In genomic region chr15:31805090-31805662, GRCh38 we compare ENCODE assay signal across 15 cellular contexts.
A peak's percentile ranks its signal among the peaks of the same experiment; 100 is the strongest.
DNase-seq lines count a peak whose midpoint lies in the region; ATAC-seq and TF ChIP-seq lines count a peak whose summit lies in the region.
"Had no signal": no experiment of that assay in that cellular context is flagged by ENCODE, and none has a peak within 500 bp of the region (broad histone marks: within the 10 kb centered on the region; RNA-seq: fewer than 3 reads in every experiment).

No MANE protein-coding gene starts in this region.

- 67% methylated on average over 5 of the region's 5 CpGs for WGBS in right cardiac atrium

- H3K27me3 ChIP-seq in right atrium auricular region (no peaks in the 10 kb centered on the region), right cardiac atrium (ENCODE audit: control insufficient read depth, insufficient read depth) (no peaks in the 10 kb centered on the region)
- H3K27me3 ChIP-seq: BLaER1 treated with 17β-estradiol and CSF1 and Interleukin-3, amounts not matched to agents 10 nM and 100 nM had no signal

- H3K4me3 ChIP-seq in right atrium auricular region (no peak overlapping the region), right cardiac atrium (ENCODE audit: low read length) (no peak overlapping the region)
- H3K4me3 ChIP-seq: BLaER1 treated with 17β-estradiol and CSF1 and Interleukin-3, amounts not matched to agents 10 nM and 100 nM; GM23248; HAP-1 had no signal

- H3K9me3 ChIP-seq in right atrium auricular region = no peaks in the 10 kb centered on the region
- H3K9me3 ChIP-seq in right cardiac atrium (ENCODE audit: control insufficient read depth, low read length) = no peaks in the 10 kb centered on the region
- H3K9me3 ChIP-seq: BLaER1 treated with 17β-estradiol and CSF1 and Interleukin-3, amounts not matched to agents 10 nM and 100 nM; HAP-1 had no signal

- intact Hi-C loops in Right ventricle myocardium inferior (cut with DNase I) = no loop called here
- intact Hi-C loops in left ventricle myocardium superior (cut with micrococcal nuclease) = no loop called here
- intact Hi-C loops in right cardiac atrium (cut with DNase I) = no loop called here

- H3K27ac ChIP-seq in right atrium auricular region (no peak overlapping the region), right cardiac atrium (ENCODE audit: low read length) (no peak overlapping the region)
- H3K27ac ChIP-seq: BLaER1 treated with 17β-estradiol and CSF1 and Interleukin-3, amounts not matched to agents 10 nM and 100 nM; GM23248 had no signal

- ATAC-seq in Right ventricle myocardium inferior = peak; percentile 40
- peak; percentile 43 for ATAC-seq in left ventricle myocardium superior
- ATAC-seq in right cardiac atrium = no peak
- ATAC-seq: CD8-positive, alpha-beta T cell had no signal

- no peaks in the 10 kb centered on the region for H3K36me3 ChIP-seq in right atrium auricular region
- H3K36me3 ChIP-seq: BLaER1 treated with 17β-estradiol and CSF1 and Interleukin-3, amounts not matched to agents 10 nM and 100 nM; HAP-1 had no signal

- TF ChIP-seq CTCF in right atrium auricular region (IDR thresholded peaks at IDR 0.05) = no peak

- no peak for DNase-seq in Right ventricle myocardium inferior (ENCODE audit: missing footprints)
- no peak for DNase-seq in right atrium auricular region (ENCODE audit: low spot score)
- DNase-seq in left ventricle myocardium superior = no peak
- no peak for DNase-seq in right cardiac atrium
- peak; percentile 54 for DNase-seq in cerebellar cortex (ENCODE audit: low spot score)
- no peak for DNase-seq in stimulated activated CD4-positive, alpha-beta T cell treated with anti-CD3 and anti-CD28 coated beads, Interleukin-4, amount 100 ng/mL, for 24 hours
- DNase-seq in activated T-cell treated with anti-CD3 and anti-CD28 coated beads, Interleukin-2, amount 50 U/mL, for 1 hour = no peak
- DNase-seq: Calu3; CD8-positive, alpha-beta T cell; DND-41; EL; GDM1; GM23248 had no signal

- H3K4me1 ChIP-seq in right atrium auricular region = peaks cover 0 to 12% of the 10 kb centered on the region in 2 donors
- no peaks in the 10 kb centered on the region for H3K4me1 ChIP-seq in right cardiac atrium (ENCODE audit: control insufficient read depth, insufficient read depth, low read length)
- H3K4me1 ChIP-seq: BLaER1 treated with 17β-estradiol and CSF1 and Interleukin-3, amounts not matched to agents 10 nM and 100 nM; HAP-1 had no signal

Comparison
In these comparisons a context has a peak if more than half of its experiments do, and no peak if none do; other contexts are left out.
1. ATAC-seq: peak in Right ventricle myocardium inferior (single experiment) and left ventricle myocardium superior (single experiment); none in right cardiac atrium (0 of 2).